In the genomic region with DNA sequence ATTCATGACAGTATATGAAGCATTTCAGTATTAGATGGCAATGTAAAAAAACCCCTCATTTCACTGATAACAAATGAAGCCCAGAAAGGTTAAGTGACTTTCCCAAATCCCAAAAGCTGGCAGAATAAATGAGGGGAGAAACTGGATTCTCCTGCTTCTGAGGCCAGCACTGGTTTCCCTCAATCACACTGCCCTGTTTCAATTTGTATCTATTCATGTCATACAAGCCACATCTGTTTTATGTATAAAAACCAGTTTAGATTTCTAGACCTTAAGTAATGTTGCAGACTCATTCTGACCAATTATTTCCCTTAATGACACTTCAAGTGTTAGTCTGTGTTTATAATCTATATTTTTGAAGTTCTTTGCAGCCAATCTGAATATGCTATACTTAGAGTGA, we compare ENCODE assay signal across 29 cellular contexts.
"Had no signal": no experiment of that assay in that cellular context is flagged by ENCODE, and none has a peak within 500 bp of the region (broad histone marks: within the 10 kb centered on the region; RNA-seq: fewer than 3 reads in every experiment).

No MANE protein-coding gene starts in this region.

- ATAC-seq: activated CD8-positive, alpha-beta T cell treated with anti-CD3 and anti-CD28 coated beads for 36 hours; activated naive CD4-positive, alpha-beta T cell treated with anti-CD3 and anti-CD28 coated beads, Interleukin-2, amount 50 U/mL, for 72 hours; activated T-cell treated with anti-CD3 and anti-CD28 coated beads, Interleukin-2, amount 50 U/mL, for 4 hours; activated T-cell treated with anti-CD3 and anti-CD28 coated beads, Interleukin-2, amount 50 U/mL, for 72 hours; activated T-helper 17 cell treated with anti-CD3 and anti-CD28 coated beads, Interleukin-2, amount 50 U/mL, for 72 hours; body of pancreas had no signal

- DNase-seq: activated B cell treated with CpG ODN at 0.5 μM for 24 hours; activated CD4-positive, alpha-beta memory T cell treated with anti-CD3 and anti-CD28 coated beads for 36 hours; activated CD4-positive, alpha-beta T cell treated with anti-CD3 and anti-CD28 coated beads for 4 hours; activated CD4-positive, alpha-beta T cell treated with anti-CD3 and anti-CD28 coated beads, Interleukin-2, amount 10 ng/mL, durations not matched to agents 24 days and 14 days; activated CD4-positive, alpha-beta T cell treated with anti-CD3 and anti-CD28 coated beads, Interleukin-2, amount 50 U/mL, for 1 hour; activated CD4-positive, alpha-beta T cell treated with anti-CD3 and anti-CD28 coated beads, Interleukin-2, amount 50 U/mL, for 4 hours; activated CD4-positive, CD25-positive, alpha-beta regulatory T cell treated with anti-CD3 and anti-CD28 coated beads, Interleukin-2, amount 50 U/mL, for 72 hours; activated CD8-positive, alpha-beta memory T cell treated with anti-CD3 and anti-CD28 coated beads, Interleukin-2, amount 50 U/mL, for 4 hours; activated CD8-positive, alpha-beta T cell treated with anti-CD3 and anti-CD28 coated beads for 36 hours; activated effector memory CD4-positive, alpha-beta T cell treated with anti-CD3 and anti-CD28 coated beads, Interleukin-2, amount 50 U/mL, for 16 hours; activated gamma-delta T cell treated with Interleukin-2 at 50 U/mL for 16 hours; activated naive CD4-positive, alpha-beta T cell; activated naive CD4-positive, alpha-beta T cell treated with anti-CD3 and anti-CD28 coated beads for 36 hours; activated naive CD4-positive, alpha-beta T cell treated with anti-CD3 and anti-CD28 coated beads, Interleukin-2, amount 50 U/mL, for 16 hours; activated naive CD8-positive, alpha-beta T cell treated with anti-CD3 and anti-CD28 coated beads for 36 hours; activated T-cell treated with anti-CD3 and anti-CD28 coated beads for 4 hours; activated T-cell treated with anti-CD3 and anti-CD28 coated beads, Interleukin-2, amount 50 U/mL, for 1 hour; activated T-cell treated with anti-CD3 and anti-CD28 coated beads, Interleukin-2, amount 50 U/mL, for 4 hours; activated T-cell treated with anti-CD3 and anti-CD28 coated beads, Interleukin-2, amount 50 U/mL, for 72 hours; adrenal gland; amniotic stem cell; aorta; body of pancreas; brain microvascular endothelial cell; central memory CD4-positive, alpha-beta T cell; T-helper 2 cell; T-helper 9 cell had no signal
